In the genomic region with DNA sequence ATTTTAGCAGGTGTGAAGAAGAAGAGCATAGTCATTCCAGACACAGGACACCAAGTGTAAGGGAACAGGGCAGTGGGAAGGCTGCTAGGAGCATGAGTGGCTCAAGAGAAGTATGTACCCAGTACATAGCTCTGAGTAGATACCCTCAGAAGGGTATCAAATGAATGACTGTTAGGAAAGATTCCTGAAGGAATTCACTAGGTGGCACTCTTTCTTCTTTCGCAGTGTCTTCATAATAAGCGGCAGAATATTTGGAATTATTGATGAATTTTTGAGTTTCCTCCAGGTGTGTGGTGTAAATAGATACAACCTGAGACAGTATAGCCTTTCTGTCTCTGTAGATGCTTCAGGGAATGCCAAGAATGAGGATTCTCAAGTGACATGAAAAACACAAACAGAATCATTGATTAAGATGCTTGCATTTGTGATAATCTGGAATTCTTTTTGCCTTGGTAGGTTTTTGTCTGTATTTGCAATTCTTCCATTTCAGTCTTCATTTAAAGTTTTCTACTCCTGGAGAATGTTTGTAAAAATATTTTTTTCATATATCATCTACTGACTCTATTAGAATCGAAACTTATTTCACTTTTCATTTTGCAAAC, we compare ENCODE assay signal across 11 cellular contexts.
DNase-seq lines count a peak whose midpoint lies in the region; ATAC-seq and TF ChIP-seq lines count a peak whose summit lies in the region.
"Had no signal": no experiment of that assay in that cellular context is flagged by ENCODE, and none has a peak within 500 bp of the region (broad histone marks: within the 10 kb centered on the region; RNA-seq: fewer than 3 reads in every experiment).

No MANE protein-coding gene starts in this region.

- H3K4ac ChIP-seq in neuronal stem cell (ENCODE audit: low read length) = no peak overlapping the region

- H3K14ac ChIP-seq in neuronal stem cell (ENCODE audit: low read length) = no peak overlapping the region

- TF ChIP-seq CTCF in heart right ventricle (IDR thresholded peaks at IDR 0.05) (peak in 7 of 9 donors; percentile 15 to 56 (median 37)), fibroblast of mammary gland (conservative IDR thresholded peaks at IDR 0.05; ENCODE audit: control insufficient read depth, insufficient read depth, low read depth, low read length) (peak; percentile 56), upper lobe of right lung (IDR thresholded peaks at IDR 0.05) (peak; percentile 38)

- H3K27ac ChIP-seq in heart right ventricle (no peak overlapping the region), upper lobe of right lung (no peak overlapping the region), neuronal stem cell (replicated peaks; ENCODE audit: low read length) (no peak overlapping the region)

- H2AK5ac ChIP-seq in neuronal stem cell (ENCODE audit: low read depth, low read length) = no peak overlapping the region

- DNase-seq in heart right ventricle (no peak), left ventricle myocardium superior (no peak), NCI-H748 (lab: John Stamatoyannopoulos, UW; ENCODE audit: unreplicated experiment) (peak; percentile 67), fibroblast of mammary gland (ENCODE audit: low read depth) (peak; percentile 20), upper lobe of right lung (no peak), neuronal stem cell (ENCODE audit: low spot score) (no peak), NCI-H1092 treated with DMSO at 0.1 percent for 48 hours (lab: John Stamatoyannopoulos, UW) (no peak)
- DNase-seq: activated naive CD4-positive, alpha-beta T cell treated with anti-CD3 and anti-CD28 coated beads, Interleukin-2, amount 50 U/mL, for 16 hours; DMS153; islet precursor cell had no signal

- H3K4me1 ChIP-seq in heart right ventricle (no peaks in the 10 kb centered on the region), upper lobe of right lung (no peaks in the 10 kb centered on the region), neuronal stem cell (ENCODE audit: control insufficient read depth in 2 of 2, insufficient read depth in 1 of 2, low read depth in 1 of 2, low read length in 2 of 2) (no peaks in the 10 kb centered on the region)

- H3K9ac ChIP-seq in neuronal stem cell (ENCODE audit: low read depth, low read length, poor library complexity) = no peak overlapping the region

- ATAC-seq in heart right ventricle = no peak
- ATAC-seq in left ventricle myocardium superior = no peak
- peak; percentile 21 for ATAC-seq in upper lobe of right lung
- ATAC-seq in GM21360 (IDR thresholded peaks at IDR 0.05; ENCODE audit: unreplicated experiment) = no peak

- no peak overlapping the region for H3K23ac ChIP-seq in neuronal stem cell (ENCODE audit: low read depth, low read length, poor library complexity)

- H3K4me2 ChIP-seq in neuronal stem cell (ENCODE audit: insufficient read depth, low read length, poor library complexity, severe bottlenecking) = no peak overlapping the region

- no peak overlapping the region for H4K91ac ChIP-seq in neuronal stem cell (ENCODE audit: low read depth, low read length, poor library complexity)

- H2BK120ac ChIP-seq in neuronal stem cell (ENCODE audit: low read depth, low read length) = no peak overlapping the region

- no peak overlapping the region for H2BK12ac ChIP-seq in neuronal stem cell (ENCODE audit: low read length)

- H3K79me1 ChIP-seq in neuronal stem cell (ENCODE audit: low read depth, low read length) = peaks cover 2% of the 10 kb centered on the region

- H3K27me3 ChIP-seq in heart right ventricle (no peaks in the 10 kb centered on the region), upper lobe of right lung (no peaks in the 10 kb centered on the region), neuronal stem cell (ENCODE audit: control insufficient read depth in 3 of 3, insufficient read depth in 3 of 3, low read depth in 1 of 3, low read length in 3 of 3) (no peaks in the 10 kb centered on the region)

- H3K36me3 ChIP-seq in heart right ventricle = no peaks in the 10 kb centered on the region
- H3K36me3 ChIP-seq in upper lobe of right lung = no peaks in the 10 kb centered on the region
- H3K36me3 ChIP-seq in neuronal stem cell (replicated peaks in 1 of 2; ENCODE audit: control insufficient read depth in 2 of 2, insufficient read depth in 2 of 2, low read length in 2 of 2) = no peaks in the 10 kb centered on the region

- no peak overlapping the region for H2BK15ac ChIP-seq in neuronal stem cell (ENCODE audit: low read length)

- H3K9me3 ChIP-seq in heart right ventricle = peaks cover 0 to 13% (median 4%) of the 10 kb centered on the region in 11 donors
- H3K9me3 ChIP-seq in upper lobe of right lung = no peaks in the 10 kb centered on the region
- H3K9me3 ChIP-seq in neuronal stem cell (replicated peaks in 1 of 2; ENCODE audit: control insufficient read depth in 2 of 2, insufficient read depth in 1 of 2, low read depth in 1 of 2, low read length in 2 of 2) = peaks cover 6 to 7% of the 10 kb centered on the region in 2 donors

- no peak overlapping the region for H4K8ac ChIP-seq in neuronal stem cell (ENCODE audit: low read depth, low read length)

- no peak overlapping the region for H2BK5ac ChIP-seq in neuronal stem cell (ENCODE audit: low read length)

- intact Hi-C loops in heart right ventricle (cut with DNase I) = loop anchor here in 3 of 10 donors (5.0 to 10.0 kb wide), 3 partner anchors 460 to 465 kb away; no protein-coding TSS in a partner anchor
- intact Hi-C loops in left ventricle myocardium superior (cut with micrococcal nuclease) = no loop called here
- intact Hi-C loops in upper lobe of right lung (cut with DNase I) = no loop called here

- 49 to 52% methylated on average over 3 of the region's 3 CpGs for WGBS in heart right ventricle, 2 donors
- no CpG with 5 or more reads among the region's 3 CpGs for WGBS in neuronal stem cell (ENCODE audit: extremely low coverage in 2 of 2, insufficient read length in 2 of 2, insufficient replicate concordance in 1 of 2), 2 donors

- H2AFZ ChIP-seq in neuronal stem cell (ENCODE audit: low read length) = no peak overlapping the region

- no peak overlapping the region for H3K18ac ChIP-seq in neuronal stem cell (ENCODE audit: low read length)

- H3K4me3 ChIP-seq in heart right ventricle = no peak overlapping the region
- H3K4me3 ChIP-seq in fibroblast of mammary gland (ENCODE audit: control insufficient read depth, low read depth, low read length) = no peak overlapping the region
- no peak overlapping the region for H3K4me3 ChIP-seq in upper lobe of right lung
- no peak overlapping the region for H3K4me3 ChIP-seq in neuronal stem cell (ENCODE audit: low read length in 2 of 2)

Comparison
In these comparisons a context has a peak if more than half of its experiments do, and no peak if none do; other contexts are left out.
1. DNase-seq: peak in NCI-H748 (single experiment) and fibroblast of mammary gland (single experiment); none in heart right ventricle (0 of 2), left ventricle myocardium superior (single experiment), upper lobe of right lung (single experiment), neuronal stem cell (single experiment) and NCI-H1092 treated with DMSO at 0.1 percent for 48 hours (single experiment).
2. Peak in every context shown above with its lines, with median percentiles within 50 percentile points of each other: CTCF ChIP-seq.